23 cellular contexts compared by ENCODE assay signal in genomic region chr4:186934841-186935443, GRCh38.
DNase-seq lines count a peak whose midpoint lies in the region; FAIRE-seq and TF ChIP-seq lines count a peak whose summit lies in the region.
"Had no signal": no experiment of that assay in that cellular context is flagged by ENCODE, and none has a peak within 500 bp of the region (broad histone marks: within the 10 kb centered on the region; RNA-seq: fewer than 3 reads in every experiment).

No MANE protein-coding gene starts in this region.

- H3K36me3 ChIP-seq in Loucy (ENCODE audit: insufficient read depth, low read length), result no peaks in the 10 kb centered on the region
- no peaks in the 10 kb centered on the region for H3K36me3 ChIP-seq in bronchial epithelial cell (ENCODE audit: control insufficient read depth, insufficient read depth, low read length)
- no peaks in the 10 kb centered on the region for H3K36me3 ChIP-seq in mesenchymal stem cell (ENCODE audit: control insufficient read depth in 1 of 2, insufficient read depth in 2 of 2, low read depth in 1 of 2, low read length in 2 of 2)
- H3K36me3 ChIP-seq in stomach, result no peaks in the 10 kb centered on the region
- H3K36me3 ChIP-seq: sigmoid colon had no signal

- no peak for TF ChIP-seq EP300 in stomach (IDR thresholded peaks at IDR 0.05)

- H3K9me3 ChIP-seq in Loucy (ENCODE audit: insufficient read depth, low read depth, low read length) (no peaks in the 10 kb centered on the region), mesenchymal stem cell (ENCODE audit: control insufficient read depth, low read length) (no peaks in the 10 kb centered on the region), stomach (no peaks in the 10 kb centered on the region)
- H3K9me3 ChIP-seq: sigmoid colon had no signal

- TF ChIP-seq CTCF in Loucy (conservative IDR thresholded peaks at IDR 0.05; ENCODE audit: low read length) (no peak), bronchial epithelial cell (IDR thresholded peaks at IDR 0.05; ENCODE audit: insufficient read depth, low read length, severe bottlenecking) (no peak), stomach (IDR thresholded peaks at IDR 0.05) (no peak), GM13977 (IDR thresholded peaks at IDR 0.05; ENCODE audit: extremely low read depth, insufficient read depth, missing control alignments) (no peak)

- peak overlapping the region in 1 of 2 experiments; percentile 13 for H3K14ac ChIP-seq in mesenchymal stem cell (ENCODE audit: low read length in 2 of 2)

- no peak for FAIRE-seq in bronchial epithelial cell (lab: Jason Lieb, UNC)
- FAIRE-seq: H54, islet of Langerhans had no signal

- H3K4me3 ChIP-seq in Loucy (ENCODE audit: low read length, poor library complexity, severe bottlenecking) (no peak overlapping the region), bronchial epithelial cell (ENCODE audit: low read depth, low read length) (no peak overlapping the region), mesenchymal stem cell (ENCODE audit: insufficient read depth in 1 of 2, low read depth in 1 of 2, low read length in 2 of 2) (no peak overlapping the region), stomach (no peak overlapping the region)
- H3K4me3 ChIP-seq: sigmoid colon had no signal

- no peak overlapping the region for H4K8ac ChIP-seq in mesenchymal stem cell (ENCODE audit: low read length)

- peaks cover 11% of the 10 kb centered on the region for H3F3A ChIP-seq in Loucy (ENCODE audit: low read depth)

- H3K18ac ChIP-seq in mesenchymal stem cell (ENCODE audit: low read depth in 1 of 2, low read length in 2 of 2), result peak overlapping the region in 1 of 2 experiments; percentile 40

- no peaks in the 10 kb centered on the region for H3K27me3 ChIP-seq in Loucy (ENCODE audit: insufficient read depth, low read length, poor library complexity, severe bottlenecking)
- no peaks in the 10 kb centered on the region for H3K27me3 ChIP-seq in bronchial epithelial cell (ENCODE audit: control insufficient read depth, insufficient read depth, low read length)
- H3K27me3 ChIP-seq in mesenchymal stem cell (ENCODE audit: control insufficient read depth in 1 of 2, insufficient read depth in 1 of 2, low read length in 2 of 2), result no peaks in the 10 kb centered on the region
- H3K27me3 ChIP-seq in stomach, result no peaks in the 10 kb centered on the region
- H3K27me3 ChIP-seq: sigmoid colon had no signal

- in situ Hi-C loops in Caki2 (cut with HindIII; ENCODE audit: low pct_unique_long_range_greater_than_20kb, low sequenced_read_pairs), result no loop called here
- in situ Hi-C loops in GM13977 (cut with MboI; ENCODE audit: low pct_unique_long_range_greater_than_20kb, low sequenced_read_pairs, unreplicated experiment), result no loop called here

- no peak overlapping the region for H2BK15ac ChIP-seq in mesenchymal stem cell (ENCODE audit: low read depth, poor library complexity, severe bottlenecking)

- WGBS in mesenchymal stem cell, result 95% methylated on average over 8 of the region's 8 CpGs
- 86 to 91% (median 88%) methylated on average over 8 of the region's 8 CpGs for WGBS in stomach, 5 donors

- H2AFZ ChIP-seq in Loucy (ENCODE audit: low read length), result no peak overlapping the region
- H2AFZ ChIP-seq in mesenchymal stem cell (ENCODE audit: low read depth, low read length), result no peak overlapping the region
- H2AFZ ChIP-seq: parathyroid adenoma had no signal

- no peaks in the 10 kb centered on the region for H3K9me2 ChIP-seq in Loucy (replicated peaks; ENCODE audit: low read depth, low read length)

- no peak overlapping the region for H2BK120ac ChIP-seq in mesenchymal stem cell (ENCODE audit: low read depth, low read length)

- H2BK12ac ChIP-seq in mesenchymal stem cell (ENCODE audit: low read length in 2 of 2), result peak overlapping the region; percentile 46 to 62

- H4K91ac ChIP-seq in mesenchymal stem cell (ENCODE audit: low read length), result no peak overlapping the region

- H3K27ac ChIP-seq in mesenchymal stem cell (ENCODE audit: low read length, poor library complexity, severe bottlenecking) (no peak overlapping the region), stomach (no peak overlapping the region)
- H3K27ac ChIP-seq: KMS-11, parathyroid adenoma had no signal

- peak overlapping the region; percentile 31 for H3K4me2 ChIP-seq in Loucy (ENCODE audit: low read depth, low read length, poor library complexity, severe bottlenecking)
- no peak overlapping the region for H3K4me2 ChIP-seq in mesenchymal stem cell (ENCODE audit: low read length, poor library complexity, severe bottlenecking)
- H3K4me2 ChIP-seq: KMS-11 had no signal

- intact Hi-C loops in stomach (cut with DNase I; ENCODE audit: low total_unique reads), result no loop called here

- H3K9ac ChIP-seq in Loucy (ENCODE audit: low read depth, low read length, poor library complexity, severe bottlenecking), result no peak overlapping the region
- H3K9ac ChIP-seq in mesenchymal stem cell (ENCODE audit: low read length), result no peak overlapping the region
- H3K9ac ChIP-seq: KMS-11, parathyroid adenoma had no signal

- no peak for TF ChIP-seq POLR2A in stomach (IDR thresholded peaks at IDR 0.05)

- H2AK5ac ChIP-seq in mesenchymal stem cell (ENCODE audit: low read length, severe bottlenecking), result peak overlapping the region; percentile 67

- no peaks in the 10 kb centered on the region for H4K20me1 ChIP-seq in Loucy (ENCODE audit: insufficient read depth, low read length, poor library complexity, severe bottlenecking)

- no peak overlapping the region for H3K23ac ChIP-seq in mesenchymal stem cell (ENCODE audit: low read length in 2 of 2)

- peak; percentile 13 for DNase-seq in Caki2 (ENCODE audit: low read depth)
- DNase-seq in bronchial epithelial cell (ENCODE audit: low read depth), result peak; percentile 81
- peak; percentile 53 for DNase-seq in mesenchymal stem cell
- no peak for DNase-seq in NCI-H446 treated with DMSO at 0.1 percent for 48 hours (lab: John Stamatoyannopoulos, UW)
- DNase-seq in stomach, result no peak
- no peak for DNase-seq in AML-193 (lab: John Stamatoyannopoulos, UW)
- no peak for DNase-seq in GM13977 (ENCODE audit: low spot score)
- DNase-seq: activated CD4-positive, alpha-beta T cell treated with anti-CD3 and anti-CD28 coated beads, Interleukin-2, amount 50 U/mL, for 1 hour; activated naive CD4-positive, alpha-beta T cell; activated T-cell treated with anti-CD3 and anti-CD28 coated beads for 4 hours; CD4-positive, alpha-beta T cell; DMS79 treated with DMSO at 0.1 percent for 48 hours; mesendoderm; natural killer cell; NCI-H69; SIG-M5; sigmoid colon; stimulated activated naive B cell treated with anti-CD40 and anti-IgM and Interleukin-4, amounts not matched to agents 10 μg/mL and 1 μg/mL and 100 μg/mL, for 72 hours had no signal

- H3K79me1 ChIP-seq in mesenchymal stem cell (replicated peaks; ENCODE audit: low read length, poor library complexity, severe bottlenecking), result no peaks in the 10 kb centered on the region

- H3K4ac ChIP-seq in mesenchymal stem cell (ENCODE audit: low read depth in 1 of 2, low read length in 2 of 2), result peak overlapping the region in 1 of 2 experiments; percentile 42

- H2BK5ac ChIP-seq in mesenchymal stem cell (ENCODE audit: low read depth, low read length, poor library complexity, severe bottlenecking), result no peak overlapping the region

- H3K79me2 ChIP-seq in Loucy (ENCODE audit: insufficient read depth, low read length), result no peaks in the 10 kb centered on the region
- H3K79me2 ChIP-seq: parathyroid adenoma had no signal

- H3K4me1 ChIP-seq in Loucy (ENCODE audit: insufficient read depth, low read length, poor library complexity, severe bottlenecking) (peaks cover 61% of the 10 kb centered on the region), mesenchymal stem cell (ENCODE audit: control insufficient read depth, insufficient read depth, low read depth, low read length) (peaks cover 1% of the 10 kb centered on the region), stomach (peaks cover 0 to 21% (median 4%) of the 10 kb centered on the region in 4 donors)
- H3K4me1 ChIP-seq: parathyroid adenoma had no signal

Comparison
In these comparisons a context has a peak if more than half of its experiments do, and no peak if none do; other contexts are left out.
1. DNase-seq: peak in Caki2 (single experiment), bronchial epithelial cell (single experiment) and mesenchymal stem cell (single experiment); none in NCI-H446 treated with DMSO at 0.1 percent for 48 hours (single experiment), stomach (single experiment), AML-193 (0 of 2) and GM13977 (single experiment).